ENCODE assay signal across 8 cellular contexts in genomic region chr6:155050311-155050710, GRCh38. TPM values are rescaled to one million over a fixed set of nuclear protein-coding genes. Genes with fewer than 3 reads are reported as not detected.
A peak's percentile ranks its signal among the peaks of the same experiment; 100 is the strongest.
DNase-seq lines count a peak whose midpoint lies in the region; ATAC-seq and TF ChIP-seq lines count a peak whose summit lies in the region.

No MANE protein-coding gene starts in this region.

- TF ChIP-seq CTCF in natural killer cell (IDR thresholded peaks at IDR 0.05) (no peak), osteocyte (IDR thresholded peaks at IDR 0.05) (no peak), Peyer's patch (IDR thresholded peaks at IDR 0.05) (no peak)

- peak; percentile 35 for DNase-seq in activated CD4-positive, CD25-positive, alpha-beta regulatory T cell treated with anti-CD3 and anti-CD28 coated beads, Interleukin-2, amount 50 U/mL, for 72 hours
- DNase-seq in natural killer cell (peak; percentile 17), osteocyte (ENCODE audit: extremely low spot score, unreplicated experiment) (no peak), Kasumi-1 (lab: John Stamatoyannopoulos, UW) (no peak), Peyer's patch (no peak), NCI-H69 (lab: John Stamatoyannopoulos, UW) (no peak)

- no peak for TF ChIP-seq POLR2A in Peyer's patch (IDR thresholded peaks at IDR 0.05)

- no peaks in the 10 kb centered on the region for H3K36me3 Mint-ChIP-seq in natural killer cell
- H3K36me3 Mint-ChIP-seq in osteocyte (ENCODE audit: unreplicated experiment): no peaks in the 10 kb centered on the region

- H3K4me1 Mint-ChIP-seq in natural killer cell (peaks cover 12 to 19% of the 10 kb centered on the region in 2 donors), osteocyte (ENCODE audit: unreplicated experiment) (peaks cover 14% of the 10 kb centered on the region)

- no peaks in the 10 kb centered on the region for H3K9me3 ChIP-seq in Peyer's patch

- intact Hi-C loops in natural killer cell (cut with micrococcal nuclease): no loop called here

- H3K27me3 ChIP-seq in Peyer's patch: no peaks in the 10 kb centered on the region

- H3K4me1 ChIP-seq in Peyer's patch: no peaks in the 10 kb centered on the region

- ATAC-seq in GM18511 (IDR thresholded peaks at IDR 0.05; ENCODE audit: unreplicated experiment) (peak; percentile 92), HG02759 (IDR thresholded peaks at IDR 0.05; ENCODE audit: unreplicated experiment) (peak; percentile 92), natural killer cell (peak; percentile 78 to 88 (median 86))

- H3K9me3 Mint-ChIP-seq in natural killer cell: no peaks in the 10 kb centered on the region
- no peaks in the 10 kb centered on the region for H3K9me3 Mint-ChIP-seq in osteocyte (ENCODE audit: unreplicated experiment)

- H3K27ac Mint-ChIP-seq in natural killer cell (peak overlapping the region; percentile 4 to 14), osteocyte (ENCODE audit: unreplicated experiment) (no peak overlapping the region)

- H3K27me3 Mint-ChIP-seq in natural killer cell (ENCODE audit: low read depth in 2 of 2) (peaks cover 6 to 7% of the 10 kb centered on the region in 2 donors), osteocyte (ENCODE audit: unreplicated experiment) (no peaks in the 10 kb centered on the region)

- H3K4me3 ChIP-seq in Peyer's patch: no peak overlapping the region

- no peaks in the 10 kb centered on the region for H3K36me3 ChIP-seq in Peyer's patch

- no peak overlapping the region for H3K27ac ChIP-seq in Peyer's patch

- H3K4me3 Mint-ChIP-seq in natural killer cell (no peak overlapping the region), osteocyte (ENCODE audit: unreplicated experiment) (no peak overlapping the region)

RNA-seq across cellular contexts. Expression of gene TIAM2, which starts 55.2 kb away (rescaled TPM):
- total RNA-seq in natural killer cell: 10 to 100 TPM in 1 of 3 donors, 1 to 10 TPM in 2; 6.5 to 11.1 (median 8.7) TPM
- total RNA-seq in osteocyte: 11.2 and 12.9 TPM in 2 replicates
- 100 to 1,000 TPM in 2 of 4 donors, 10 to 100 TPM in 2; 47.0 to 139 (median 91.9) TPM for total RNA-seq in Peyer's patch

Comparison
In these comparisons a context has a peak if more than half of its experiments do, and no peak if none do; other contexts are left out.
1. DNase-seq: peak in activated CD4-positive, CD25-positive, alpha-beta regulatory T cell treated with anti-CD3 and anti-CD28 coated beads, Interleukin-2, amount 50 U/mL, for 72 hours (single experiment) and natural killer cell (single experiment); none in osteocyte (single experiment), Kasumi-1 (0 of 2), Peyer's patch (0 of 3) and NCI-H69 (single experiment).
2. Peak in every context shown above with its lines, with median percentiles within 50 percentile points of each other: ATAC-seq.